Comparison of ENCODE assay signal across 25 cellular contexts in genomic region chr5:139382371-139382770, GRCh38. TPM values are rescaled to one million over a fixed set of nuclear protein-coding genes. Genes with fewer than 3 reads are reported as not detected.
DNase-seq lines count a peak whose midpoint lies in the region; ATAC-seq, FAIRE-seq and TF ChIP-seq lines count a peak whose summit lies in the region.
"Had no signal": no experiment of that assay in that cellular context is flagged by ENCODE, and none has a peak within 500 bp of the region (broad histone marks: within the 10 kb centered on the region; RNA-seq: fewer than 3 reads in every experiment).

No MANE protein-coding gene starts in this region.

- no peak for ATAC-seq in HG03439 (IDR thresholded peaks at IDR 0.05; ENCODE audit: unreplicated experiment)
- ATAC-seq: activated naive CD4-positive, alpha-beta T cell treated with anti-CD3 and anti-CD28 coated beads, Interleukin-2, amount 50 U/mL, for 72 hours had no signal

- no peak for TF ChIP-seq POLR2A in spleen (IDR thresholded peaks at IDR 0.05)

- intact Hi-C loops in PC-9 (cut with micrococcal nuclease; ENCODE audit: unreplicated experiment) (no loop called here), spleen (cut with DNase I; ENCODE audit: low total_unique reads) (loop anchor here (10.0 kb wide), 1 partner anchor 88 kb away; the partner anchor contains the start of gene MATR3)

- peaks cover 30% of the 10 kb centered on the region for H3F3A ChIP-seq in PC-9 (ENCODE audit: insufficient read depth, low read depth)

- peak overlapping the region; percentile 61 for H3K4me2 ChIP-seq in PC-9
- peak overlapping the region; percentile 62 for H3K4me2 ChIP-seq in hepatocyte
- H3K4me2 ChIP-seq: neural progenitor cell had no signal

- 0 out of 2 replicates have a peak overlapping the region, but pooled peaks have one; percentile 23 for H3K27ac ChIP-seq in PC-9
- peak overlapping the region; percentile 65 for H3K27ac ChIP-seq in hepatocyte
- no peak overlapping the region for H3K27ac ChIP-seq in spleen
- H3K27ac ChIP-seq: ascending aorta, left ventricle myocardium inferior, neural progenitor cell, upper lobe of left lung had no signal

- H3K4me1 ChIP-seq in PC-9 (replicated peaks; ENCODE audit: insufficient read depth) (peaks cover 49% of the 10 kb centered on the region), hepatocyte (ENCODE audit: insufficient read depth) (peaks cover 19% of the 10 kb centered on the region), spleen (peaks cover 13 to 57% (median 35%) of the 10 kb centered on the region in 6 donors)
- H3K4me1 ChIP-seq: ascending aorta, neural progenitor cell had no signal

- H3K4me3 ChIP-seq in PC-9, result no peak overlapping the region
- no peak overlapping the region for H3K4me3 ChIP-seq in hepatocyte
- H3K4me3 ChIP-seq in spleen, result no peak overlapping the region
- H3K4me3 ChIP-seq: ascending aorta, left ventricle myocardium inferior, neural progenitor cell, upper lobe of left lung had no signal

- TF ChIP-seq CTCF in D721Med (IDR thresholded peaks at IDR 0.05; ENCODE audit: insufficient read depth, missing control alignments) (no peak), PC-9 (conservative IDR thresholded peaks at IDR 0.05) (no peak), hepatocyte (IDR thresholded peaks at IDR 0.05; ENCODE audit: poor library complexity) (no peak), spleen (IDR thresholded peaks at IDR 0.05 in 8 of 11, conservative IDR thresholded peaks at IDR 0.05 in 3 of 11) (no peak)

- no peaks in the 10 kb centered on the region for H3K9me3 ChIP-seq in PC-9 (ENCODE audit: insufficient read depth, low read depth)
- no peaks in the 10 kb centered on the region for H3K9me3 ChIP-seq in hepatocyte (ENCODE audit: low read depth)
- H3K9me3 ChIP-seq in spleen, result no peaks in the 10 kb centered on the region
- H3K9me3 ChIP-seq: ascending aorta, left ventricle myocardium inferior, upper lobe of left lung had no signal

- no peaks in the 10 kb centered on the region for H3K36me3 ChIP-seq in PC-9 (ENCODE audit: low read depth)
- H3K36me3 ChIP-seq in hepatocyte (replicated peaks; ENCODE audit: insufficient read depth, low read depth), result no peaks in the 10 kb centered on the region
- H3K36me3 ChIP-seq in spleen, result peaks cover 0 to 14% (median 0%) of the 10 kb centered on the region in 6 donors
- H3K36me3 ChIP-seq: ascending aorta, left ventricle myocardium inferior, neural progenitor cell, upper lobe of left lung had no signal

- no TSS peak for BruUV-seq in PC-9 (replicated peaks; lab: Mats Ljungman, UMichigan)

- H4K20me1 ChIP-seq in PC-9 (ENCODE audit: insufficient read depth) (no peaks in the 10 kb centered on the region), hepatocyte (ENCODE audit: insufficient read depth, poor library complexity, severe bottlenecking) (no peaks in the 10 kb centered on the region)

- FAIRE-seq in D721Med (lab: Jason Lieb, UNC) (no peak), frontal cortex (lab: Jason Lieb, UNC) (no peak)

- peak; percentile 13 for DNase-seq in D721Med (ENCODE audit: insufficient read length, low spot score)
- no peak for DNase-seq in PC-9
- no peak for DNase-seq in hepatocyte (ENCODE audit: low spot score)
- DNase-seq in spleen, result peak; percentile 67
- DNase-seq in NCI-H1092 (lab: John Stamatoyannopoulos, UW), result no peak
- no peak for DNase-seq in frontal cortex (ENCODE audit: low spot score in 2 of 2)
- DNase-seq in activated CD8-positive, alpha-beta memory T cell treated with anti-CD3 and anti-CD28 coated beads, Interleukin-2, amount 50 U/mL, for 4 hours, result no peak
- DNase-seq: activated CD8-positive, alpha-beta memory T cell treated with anti-CD3 and anti-CD28 coated beads for 24 hours; cerebellar nuclear complex; COR-L47; GOT3; Kasumi-1; left ventricle myocardium inferior; NCI-H1048; NCI-H2107; NCI-H510A; Right ventricle myocardium superior; stimulated activated CD4-positive, alpha-beta T cell treated with anti-CD3 and anti-CD28 coated beads, Interleukin-4, amount 100 ng/mL, for 24 hours; SW 1271; upper lobe of left lung had no signal

- H3K79me2 ChIP-seq in PC-9 (ENCODE audit: low read depth), result no peaks in the 10 kb centered on the region
- H3K79me2 ChIP-seq in hepatocyte, result no peaks in the 10 kb centered on the region

- 78% methylated on average over 9 of the region's 9 CpGs for WGBS in hepatocyte (ENCODE audit: low lambda C conversion rate, missing lambda C conversion rate)
- 76 to 92% (median 87%) methylated on average over 9 of the region's 9 CpGs for WGBS in spleen, 5 donors

- H3K9me2 ChIP-seq in PC-9 (ENCODE audit: insufficient read depth), result no peaks in the 10 kb centered on the region
- H3K9me2 ChIP-seq in hepatocyte (replicated peaks; ENCODE audit: insufficient read depth), result no peaks in the 10 kb centered on the region

- CTCF ChIA-PET in PC-9 (lab: Charles Lee), result no interaction called here

- H3K27me3 ChIP-seq in PC-9 (ENCODE audit: insufficient read depth, low read depth), result no peaks in the 10 kb centered on the region
- H3K27me3 ChIP-seq in hepatocyte, result no peaks in the 10 kb centered on the region
- H3K27me3 ChIP-seq in spleen (replicated peaks in 1 of 7), result no peaks in the 10 kb centered on the region
- H3K27me3 ChIP-seq: ascending aorta, neural progenitor cell, upper lobe of left lung had no signal

- POLR2A ChIA-PET in PC-9 (lab: Charles Lee; ENCODE audit: unreplicated experiment), result no interaction called here

- H2AFZ ChIP-seq in PC-9, result no peak overlapping the region
- no peak overlapping the region for H2AFZ ChIP-seq in hepatocyte
- H2AFZ ChIP-seq: neural progenitor cell had no signal

RNA-seq across cellular contexts. Expression of gene SLC23A1, which starts 0.7 kb away (rescaled TPM):
- total RNA-seq in PC-9 (2021) (1.9 TPM in 2 replicates), hepatocyte (13.4 and 19.6 TPM in 2 replicates), spleen (1 to 10 TPM in 4 of 7 donors, under 1 TPM in 2, not detected in 1; 0.28 to 2.4 (median 1.6) TPM), frontal cortex (not detected)
- polyA plus RNA-seq in hepatocyte (3.0 and 3.3 TPM in 2 replicates), spleen (1 to 10 TPM in 1 of 3 donors, under 1 TPM in 2; 0.87 to 1.2 (median 0.89) TPM)
- total RNA-seq: ascending aorta, left ventricle myocardium inferior, mononuclear cell, Right ventricle myocardium superior had no signal

RNA-seq across cellular contexts. Expression of gene MZB1, which starts 7.3 kb away (rescaled TPM):
- total RNA-seq in PC-9 (2021) (0.50 and 0.52 TPM in 2 replicates), hepatocyte (not detected in 2 replicates), spleen (100 to 1,000 TPM in 3 of 7 donors, 10 to 100 TPM in 4; 72.6 to 273 (median 97.8) TPM), frontal cortex (not detected)
- polyA plus RNA-seq in hepatocyte (0.30 TPM in 1 of 2 replicates, not detected in the other), spleen (100 to 1,000 TPM; 114 to 179 (median 144) TPM)

RNA-seq across cellular contexts. Expression of gene PROB1, which starts 12.5 kb away (rescaled TPM):
- total RNA-seq in PC-9 (2021) (2.6 and 2.9 TPM in 2 replicates), hepatocyte (0.63 and 0.68 TPM in 2 replicates), spleen (1 to 10 TPM; 1.1 to 3.2 (median 2.3) TPM), frontal cortex (under 0.01 TPM)
- polyA plus RNA-seq in hepatocyte (0.10 TPM in 1 of 2 replicates, not detected in the other), spleen (1 to 10 TPM in 1 of 3 donors, under 1 TPM in 2; 0.33 to 1.3 (median 0.99) TPM)

RNA-seq across cellular contexts. Expression of gene SPATA24, which starts 21.5 kb away (rescaled TPM):
- total RNA-seq in PC-9 (2021), result 6.5 and 9.6 TPM in 2 replicates
- total RNA-seq in hepatocyte, result 2.6 and 6.3 TPM in 2 replicates
- 5.5 and 9.8 TPM in 2 replicates for polyA plus RNA-seq in hepatocyte
- 1 to 10 TPM; 2.1 to 7.6 (median 3.7) TPM for total RNA-seq in spleen
- 1 to 10 TPM; 8.5 to 9.5 (median 9.0) TPM for polyA plus RNA-seq in spleen
- 1.6 TPM for total RNA-seq in frontal cortex
- total RNA-seq: ascending aorta had no signal

RNA-seq across cellular contexts. Expression of gene PAIP2, which starts 40.7 kb away (rescaled TPM):
- total RNA-seq in PC-9 (2021) (79.4 and 90.5 TPM in 2 replicates), hepatocyte (62.1 and 65.3 TPM in 2 replicates), spleen (100 to 1,000 TPM in 2 of 7 donors, 10 to 100 TPM in 5; 73.2 to 117 (median 86.4) TPM), frontal cortex (113 TPM)
- polyA plus RNA-seq in hepatocyte (77.5 and 86.3 TPM in 2 replicates), spleen (100 to 1,000 TPM in 2 of 3 donors, 10 to 100 TPM in 1; 90.6 to 119 (median 117) TPM)

Comparison
In these comparisons a context has a peak if more than half of its experiments do, and no peak if none do; other contexts are left out.
1. DNase-seq: peak in D721Med (single experiment) and spleen (single experiment); none in PC-9 (0 of 2), hepatocyte (single experiment), NCI-H1092 (single experiment), frontal cortex (0 of 2) and activated CD8-positive, alpha-beta memory T cell treated with anti-CD3 and anti-CD28 coated beads, Interleukin-2, amount 50 U/mL, for 4 hours (single experiment).
2. H3K27ac ChIP-seq: peak in PC-9 (single experiment) and hepatocyte (single experiment); none in spleen (0 of 8).
3. RNA of gene MZB1, which starts 7.3 kb away (total RNA-seq): 72.6 to 273 TPM in spleen; 0.50 to 0.52 TPM in PC-9, not detected in hepatocyte and not detected in frontal cortex (single experiment); every median in the first group is over 10 times any median in the second.